Comparison of ENCODE assay signal across 17 cellular contexts in genomic region chr19:2770055-2771013, GRCh38. TPM values are rescaled to one million over a fixed set of nuclear protein-coding genes. Genes with fewer than 3 reads are reported as not detected.
DNase-seq lines count a peak whose midpoint lies in the region; ATAC-seq and TF ChIP-seq lines count a peak whose summit lies in the region.
"Had no signal": no experiment of that assay in that cellular context is flagged by ENCODE, and none has a peak within 500 bp of the region (broad histone marks: within the 10 kb centered on the region; RNA-seq: fewer than 3 reads in every experiment).

No MANE protein-coding gene starts in this region.

- no peaks in the 10 kb centered on the region for H3K27me3 ChIP-seq in left ventricle myocardium inferior (ENCODE audit: low read depth)
- no peaks in the 10 kb centered on the region for H3K27me3 ChIP-seq in trophoblast cell (ENCODE audit: insufficient read depth, low read length)
- H3K27me3 ChIP-seq: BE2C, SJCRH30 had no signal

- no peak overlapping the region for H3K4me2 ChIP-seq in trophoblast cell (ENCODE audit: low read length)

- intact Hi-C loops in CD14-positive monocyte (cut with micrococcal nuclease) = no loop called here
- intact Hi-C loops in left ventricle myocardium inferior (cut with micrococcal nuclease) = no loop called here

- peaks cover 18% of the 10 kb centered on the region for H3K4me1 Mint-ChIP-seq in CD14-positive monocyte

- H4K91ac ChIP-seq in trophoblast cell (ENCODE audit: low read depth, low read length) = no peak overlapping the region

- H3K27ac Mint-ChIP-seq in CD14-positive monocyte = peak overlapping the region in 6 of 7 donors; percentile 25 to 56 (median 36)
- H3K27ac Mint-ChIP-seq: activated T-helper 2 cell treated with anti-CD3 and anti-CD28 coated beads, Interferon-gamma antibody, Interleukin-2, Interleukin-4, amounts not matched to agents 10 μg/mL and 5 μg/mL and 100 μg/mL, durations not matched to agents 14 hours and 24 hours and 36 hours had no signal

- no peak overlapping the region for H3K23ac ChIP-seq in trophoblast cell (ENCODE audit: low read length)

- H3K9me3 ChIP-seq in left ventricle myocardium inferior (replicated peaks) (no peaks in the 10 kb centered on the region), trophoblast cell (ENCODE audit: insufficient read depth, low read depth, low read length) (no peaks in the 10 kb centered on the region)
- H3K9me3 ChIP-seq: BE2C, SJCRH30 had no signal

- H2BK12ac ChIP-seq in trophoblast cell (ENCODE audit: low read length) = no peak overlapping the region

- no peak overlapping the region for H2BK5ac ChIP-seq in trophoblast cell (ENCODE audit: low read depth, low read length, poor library complexity)

- no peak overlapping the region for H3K14ac ChIP-seq in trophoblast cell (ENCODE audit: low read length)

- H3K27me3 Mint-ChIP-seq in CD14-positive monocyte (ENCODE audit: low read depth in 3 of 3) = peaks cover 0 to 2% (median 2%) of the 10 kb centered on the region in 3 donors
- H3K27me3 Mint-ChIP-seq: central memory CD8-positive, alpha-beta T cell; stimulated activated naive CD8-positive, alpha-beta T cell treated with anti-CD3 and anti-CD28 coated beads, Interleukin-15, amount 100 ng/mL, for 72 hours had no signal

- H4K12ac ChIP-seq in trophoblast cell (ENCODE audit: low read depth, low read length) = no peak overlapping the region

- DNase-seq in CD14-positive monocyte (ENCODE audit: low spot score) = no peak
- DNase-seq in cerebellar cortex (ENCODE audit: low spot score) = peak; percentile 56
- peak; percentile 65 for DNase-seq in left ventricle myocardium inferior
- no peak for DNase-seq in trophoblast cell
- DNase-seq in effector CD4-positive, alpha-beta T cell = no peak
- DNase-seq in retina = no peak
- DNase-seq: activated CD4-positive, CD25-positive, alpha-beta regulatory T cell; BE2C; natural killer cell; NCI-H524 treated with DMSO at 0.1 percent for 48 hours; SJCRH30; stimulated activated CD4-positive, alpha-beta T cell treated with anti-CD3 and anti-CD28 coated beads, Interleukin-1b, Interleukin-23, amount 100 ng/mL, for 48 hours; stimulated activated naive CD8-positive, alpha-beta T cell treated with anti-CD3 and anti-CD28 coated beads, Interleukin-15, amount 100 ng/mL, for 72 hours had no signal

- peaks cover 0 to 2% (median 0%) of the 10 kb centered on the region in 7 donors for H3K9me3 Mint-ChIP-seq in CD14-positive monocyte
- H3K9me3 Mint-ChIP-seq: activated T-helper 2 cell treated with anti-CD3 and anti-CD28 coated beads, Interferon-gamma antibody, Interleukin-2, Interleukin-4, amounts not matched to agents 10 μg/mL and 5 μg/mL and 100 μg/mL, durations not matched to agents 14 hours and 24 hours and 36 hours; central memory CD8-positive, alpha-beta T cell; natural killer cell; stimulated activated naive CD8-positive, alpha-beta T cell treated with anti-CD3 and anti-CD28 coated beads, Interleukin-15, amount 100 ng/mL, for 72 hours had no signal

- peaks cover 23 to 41% of the 10 kb centered on the region in 2 donors for H3K36me3 Mint-ChIP-seq in CD14-positive monocyte
- H3K36me3 Mint-ChIP-seq: natural killer cell had no signal

- no peak for TF ChIP-seq CTCF in CD14-positive monocyte (IDR thresholded peaks at IDR 0.05)
- no peak for TF ChIP-seq CTCF in left ventricle myocardium inferior (IDR thresholded peaks at IDR 0.05; ENCODE audit: borderline replicate concordance)

- H3K4me3 ChIP-seq in left ventricle myocardium inferior = peak overlapping the region; percentile 22
- no peak overlapping the region for H3K4me3 ChIP-seq in trophoblast cell (ENCODE audit: low read depth, low read length)
- H3K4me3 ChIP-seq: SJCRH30 had no signal

- peak overlapping the region; percentile 35 for H3K4ac ChIP-seq in trophoblast cell (ENCODE audit: low read depth, low read length)

- H3K79me2 ChIP-seq in trophoblast cell (ENCODE audit: control insufficient read depth, insufficient read depth, low read length, poor library complexity) = peaks cover 15% of the 10 kb centered on the region

- no peak overlapping the region for H2AK5ac ChIP-seq in trophoblast cell (ENCODE audit: low read length)

- no peaks in the 10 kb centered on the region for H3K79me1 ChIP-seq in trophoblast cell (ENCODE audit: low read length)

- no peak for ATAC-seq in HG03442 (IDR thresholded peaks at IDR 0.05; ENCODE audit: unreplicated experiment)
- ATAC-seq in GM21723 (IDR thresholded peaks at IDR 0.05; ENCODE audit: unreplicated experiment) = no peak
- ATAC-seq: natural killer cell; stimulated activated naive CD8-positive, alpha-beta T cell treated with anti-CD3 and anti-CD28 coated beads, Interleukin-15, amount 100 ng/mL, for 72 hours had no signal

- whole genome bisulfite sequencing in trophoblast cell (ENCODE audit: extremely low coverage, insufficient coverage, insufficient read length) = no CpG with 5 or more reads among the region's 40 CpGs

- no peak overlapping the region for H3K18ac ChIP-seq in trophoblast cell (ENCODE audit: low read length)

- H2AFZ ChIP-seq in trophoblast cell (ENCODE audit: insufficient read depth, low read length, poor library complexity) = no peak overlapping the region

- H4K8ac ChIP-seq in trophoblast cell (ENCODE audit: low read depth, low read length) = no peak overlapping the region

- H3K4me1 ChIP-seq in left ventricle myocardium inferior = peaks cover 60% of the 10 kb centered on the region
- peaks cover 14% of the 10 kb centered on the region in 2 experiments for H3K4me1 ChIP-seq in trophoblast cell (ENCODE audit: control insufficient read depth in 1 of 2, insufficient read depth in 2 of 2, low read length in 2 of 2)
- H3K4me1 ChIP-seq: BE2C had no signal

- no peak overlapping the region for H3K9ac ChIP-seq in trophoblast cell (ENCODE audit: low read length)

- H2BK120ac ChIP-seq in trophoblast cell (ENCODE audit: insufficient read depth, low read length, poor library complexity) = no peak overlapping the region

- H3K36me3 ChIP-seq in left ventricle myocardium inferior = peaks cover 35% of the 10 kb centered on the region
- H3K36me3 ChIP-seq in trophoblast cell (ENCODE audit: control insufficient read depth in 1 of 2, insufficient read depth in 2 of 2, low read length in 2 of 2) = peaks cover 61 to 64% of the 10 kb centered on the region in 2 experiments

- H3K4me3 Mint-ChIP-seq in CD14-positive monocyte = peak overlapping the region in 1 of 2 donors; percentile 46
- H3K4me3 Mint-ChIP-seq: central memory CD8-positive, alpha-beta T cell; natural killer cell; stimulated activated naive CD8-positive, alpha-beta T cell treated with anti-CD3 and anti-CD28 coated beads, Interleukin-15, amount 100 ng/mL, for 72 hours had no signal

- H3K27ac ChIP-seq in left ventricle myocardium inferior (replicated peaks) = peak overlapping the region; percentile 84
- H3K27ac ChIP-seq in trophoblast cell (ENCODE audit: low read depth, low read length) = no peak overlapping the region
- H3K27ac ChIP-seq: SJCRH30 had no signal

RNA-seq across cellular contexts. Expression of gene SGTA, which starts 12.7 kb away (rescaled TPM):
- polyA plus RNA-seq in CD14-positive monocyte = 10 to 100 TPM; 21.6 to 22.0 TPM
- total RNA-seq in left ventricle myocardium inferior = 72.6 TPM
- polyA plus RNA-seq in trophoblast cell (2013) = 104 and 107 TPM in 2 replicates

RNA-seq across cellular contexts. Expression of gene THOP1, which starts 15.0 kb away (rescaled TPM):
- 10 to 100 TPM; 14.6 to 17.6 TPM for polyA plus RNA-seq in CD14-positive monocyte
- 60.9 TPM for total RNA-seq in left ventricle myocardium inferior
- polyA plus RNA-seq in trophoblast cell (2013) = 71.6 and 74.6 TPM in 2 replicates

RNA-seq across cellular contexts. Expression of gene SLC39A3, which starts 30.5 kb away (rescaled TPM):
- polyA plus RNA-seq in CD14-positive monocyte = 10 to 100 TPM; 37.0 to 39.5 TPM
- total RNA-seq in left ventricle myocardium inferior = 22.6 TPM
- polyA plus RNA-seq in trophoblast cell (2013) = 22.5 and 23.8 TPM in 2 replicates

RNA-seq across cellular contexts. Expression of gene DIRAS1, which starts 49.2 kb away (rescaled TPM):
- not detected for polyA plus RNA-seq in CD14-positive monocyte
- 195 TPM for total RNA-seq in left ventricle myocardium inferior
- polyA plus RNA-seq in trophoblast cell (2013) = 0.25 and 0.42 TPM in 2 replicates
- total RNA-seq: SJCRH30 had no signal

RNA-seq across cellular contexts. Expression of gene ZNF554, which starts 49.3 kb away (rescaled TPM):
- under 1 TPM; 0.79 to 0.91 TPM for polyA plus RNA-seq in CD14-positive monocyte
- 4.2 TPM for total RNA-seq in left ventricle myocardium inferior
- 4.9 and 5.0 TPM in 2 replicates for polyA plus RNA-seq in trophoblast cell (2013)

Comparison
In these comparisons a context has a peak if more than half of its experiments do, and no peak if none do; other contexts are left out.
1. DNase-seq: peak in cerebellar cortex (single experiment) and left ventricle myocardium inferior (single experiment); none in CD14-positive monocyte (single experiment), trophoblast cell (0 of 2), effector CD4-positive, alpha-beta T cell (single experiment) and retina (single experiment).